In the genomic region with DNA sequence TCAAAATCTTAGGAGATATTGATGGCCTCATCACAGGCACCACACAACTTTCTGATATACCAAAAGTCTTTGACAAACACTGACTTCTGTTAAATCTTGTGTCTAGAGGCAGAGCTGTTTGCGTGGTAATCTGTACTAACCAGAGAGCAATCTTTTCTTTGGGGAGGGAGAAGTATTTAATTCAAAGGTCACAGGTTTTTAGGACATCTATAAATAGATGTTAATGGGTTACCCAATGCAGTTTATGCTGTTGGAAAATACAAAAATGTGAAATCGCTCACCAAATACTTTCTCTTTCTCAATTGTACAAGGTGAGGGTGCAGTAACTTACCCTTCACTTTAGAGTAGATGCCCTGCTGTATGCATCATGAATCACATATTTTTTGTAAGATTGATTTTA, we compare ENCODE assay signal across 8 cellular contexts.
"Had no signal": no experiment of that assay in that cellular context is flagged by ENCODE, and none has a peak within 500 bp of the region (broad histone marks: within the 10 kb centered on the region; RNA-seq: fewer than 3 reads in every experiment).

No MANE protein-coding gene starts in this region.

- H3K4me3 ChIP-seq: GM12878 had no signal

- ATAC-seq: GM12878 had no signal

- FAIRE-seq: G401.6, GM12878, GM12891, GM12892, GM18507, GM19239 had no signal

- DNase-seq: GDM1, GF-D8 had no signal
